In genomic region chr6:93416575-93417420, GRCh38 we compare ENCODE assay signal across 8 cellular contexts. TPM values are rescaled to one million over a fixed set of nuclear protein-coding genes. Genes with fewer than 3 reads are reported as not detected.
DNase-seq lines count a peak whose midpoint lies in the region; ATAC-seq and TF ChIP-seq lines count a peak whose summit lies in the region.

No MANE protein-coding gene starts in this region.

- peaks cover 7 to 42% (median 11%) of the 10 kb centered on the region in 6 donors for H3K9me3 Mint-ChIP-seq in immature natural killer cell

- H3K4me3 Mint-ChIP-seq in immature natural killer cell: peak overlapping the region in 4 of 5 donors; percentile 47 to 63 (median 57)

- TF ChIP-seq CTCF in astrocyte of the cerebellum (IDR thresholded peaks at IDR 0.05; ENCODE audit: low read depth, low read length, missing control alignments): no peak
- TF ChIP-seq CTCF in omental fat pad (IDR thresholded peaks at IDR 0.05): no peak

- H3K27ac Mint-ChIP-seq in immature natural killer cell: no peak overlapping the region

- in situ Hi-C loops in G401 (cut with HindIII; ENCODE audit: low sequenced_read_pairs): no loop called here
- in situ Hi-C loops in astrocyte of the cerebellum (cut with HindIII; ENCODE audit: low sequenced_read_pairs): no loop called here

- DNase-seq in G401 (ENCODE audit: low spot score) (peak; percentile 69), NCI-H2029 (lab: John Stamatoyannopoulos, UW) (peak; percentile 78), astrocyte of the cerebellum (ENCODE audit: low read depth) (no peak), immature natural killer cell (no peak), superior temporal gyrus (ENCODE audit: extremely low spot score) (no peak), omental fat pad (ENCODE audit: low spot score) (no peak)
- DNase-seq in stimulated activated naive CD8-positive, alpha-beta T cell treated with anti-CD3 and anti-CD28 coated beads, Interleukin-15, Interleukin-2, amounts not matched to agents 100 U/mL and 50 U/mL, for 24 hours: peak; percentile 3

- peak overlapping the region; percentile 60 for H3K4me3 ChIP-seq in astrocyte of the cerebellum (ENCODE audit: low read depth, low read length)

- peaks cover 5 to 21% (median 11%) of the 10 kb centered on the region in 3 donors for H3K27me3 Mint-ChIP-seq in immature natural killer cell (ENCODE audit: low read depth in 3 of 3)

- peaks cover 0 to 3% (median 0%) of the 10 kb centered on the region in 3 donors for H3K36me3 Mint-ChIP-seq in immature natural killer cell

- ATAC-seq in stimulated activated naive CD8-positive, alpha-beta T cell treated with anti-CD3 and anti-CD28 coated beads, Interleukin-15, Interleukin-2, amounts not matched to agents 100 U/mL and 50 U/mL, for 24 hours: no peak
- ATAC-seq in omental fat pad (ENCODE audit: low FRiP score) (no peak), HG03108 (IDR thresholded peaks at IDR 0.05; ENCODE audit: unreplicated experiment) (no peak)

- peaks cover 6 to 21% of the 10 kb centered on the region in 2 donors for H3K4me1 Mint-ChIP-seq in immature natural killer cell

RNA-seq across cellular contexts. Expression of gene EPHA7, which starts 2.6 kb away (rescaled TPM):
- total RNA-seq in G401 (2014; rRNA removed; shearing (Covaris generic)): 0.98 and 1.5 TPM in 2 replicates
- not detected for polyA plus RNA-seq in immature natural killer cell
- under 1 TPM in 2 of 4 donors, not detected in 2; 0.12 to 0.95 TPM for total RNA-seq in omental fat pad

Comparison
In these comparisons a context has a peak if more than half of its experiments do, and no peak if none do; other contexts are left out.
1. DNase-seq: peak in G401 (single experiment), NCI-H2029 (single experiment) and stimulated activated naive CD8-positive, alpha-beta T cell treated with anti-CD3 and anti-CD28 coated beads, Interleukin-15, Interleukin-2, amounts not matched to agents 100 U/mL and 50 U/mL, for 24 hours (single experiment); none in astrocyte of the cerebellum (single experiment), immature natural killer cell (0 of 3), superior temporal gyrus (single experiment) and omental fat pad (single experiment).